14 cellular contexts compared by ENCODE assay signal in the genomic region with DNA sequence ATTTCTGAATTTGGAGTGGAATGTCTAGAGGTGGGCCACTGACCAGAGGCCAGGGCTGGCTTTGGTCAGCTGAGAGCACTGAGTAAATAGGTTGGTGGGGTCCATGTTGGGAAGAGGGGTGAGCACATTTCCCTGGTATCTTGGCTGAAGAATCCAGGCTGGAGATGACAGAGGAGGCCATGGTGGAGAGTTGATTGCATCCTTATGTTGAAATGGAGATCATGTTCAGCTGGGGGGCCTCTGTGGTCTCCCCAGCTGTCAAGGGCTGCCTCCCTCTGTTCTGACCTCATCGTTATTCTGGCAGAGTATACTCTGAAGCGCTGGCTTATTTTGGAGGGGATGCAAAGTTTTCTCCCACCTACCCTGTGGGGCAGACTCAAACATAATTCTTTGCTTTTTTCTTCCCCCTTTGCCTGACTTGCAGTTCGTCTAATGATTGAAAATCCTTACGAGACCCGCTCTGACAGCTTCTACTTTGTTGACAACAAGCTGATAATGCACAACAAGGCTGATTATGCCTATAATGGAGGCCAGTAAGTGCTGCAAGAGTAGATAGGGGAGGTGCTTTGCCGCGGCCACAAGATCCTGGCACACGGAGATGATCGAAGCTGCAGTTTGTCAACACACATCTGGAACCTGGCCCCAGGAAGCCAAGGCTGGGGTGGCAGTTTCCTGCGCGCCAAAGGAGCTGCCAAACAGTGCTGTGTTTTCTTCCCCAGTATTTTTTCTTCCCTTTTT. TPM values are rescaled to one million over a fixed set of nuclear protein-coding genes. Genes with fewer than 3 reads are reported as not detected.
DNase-seq lines count a peak whose midpoint lies in the region; ATAC-seq and TF ChIP-seq lines count a peak whose summit lies in the region.
"Had no signal": no experiment of that assay in that cellular context is flagged by ENCODE, and none has a peak within 500 bp of the region (broad histone marks: within the 10 kb centered on the region; RNA-seq: fewer than 3 reads in every experiment).

No MANE protein-coding gene starts in this region.

- H3K4me3 Mint-ChIP-seq in Calu3 (ENCODE audit: low read depth, unreplicated experiment) = peak overlapping the region; percentile 30
- H3K4me3 Mint-ChIP-seq in activated T-cell treated with anti-CD3 and anti-CD28 coated beads, Interleukin-2, amount 50 U/mL, for 24 hours = no peak overlapping the region
- H3K4me3 Mint-ChIP-seq: HFFc6; natural killer cell treated with Interleukin-12 subunit alpha and Interleukin-12 subunit beta and Interleukin-15 and Interleukin-18, amount 100 ng/mL, for 72 hours; stimulated activated naive CD8-positive, alpha-beta T cell treated with anti-CD3 and anti-CD28 coated beads, Interleukin-15, Interleukin-2, amounts not matched to agents 100 ng/mL and 50 ng/mL, for 24 hours; WTC11 had no signal

- DNase-seq in Calu3 (no peak), RWPE1 (ENCODE audit: low spot score) (no peak), fibroblast of peridontal ligament (ENCODE audit: extremely low read depth) (peak; percentile 89), gastrocnemius medialis (no peak), hypothalamus (lab: John Stamatoyannopoulos, UW) (no peak)
- no peak for DNase-seq in activated T-cell treated with anti-CD3 and anti-CD28 coated beads, Interleukin-2, amount 50 U/mL, for 24 hours
- DNase-seq: amniotic stem cell; effector CD8-positive, alpha-beta T cell had no signal

- BruUV-seq in Calu3 (replicated peaks; lab: Mats Ljungman, UMichigan) = no TSS peak

- H3K4me1 ChIP-seq in gastrocnemius medialis = peaks cover 8 to 24% of the 10 kb centered on the region in 2 donors
- H3K4me1 ChIP-seq: foreskin keratinocyte had no signal

- no peaks in the 10 kb centered on the region for H3K27me3 ChIP-seq in gastrocnemius medialis
- H3K27me3 ChIP-seq: foreskin keratinocyte had no signal

- H3K27ac Mint-ChIP-seq in Calu3 (ENCODE audit: unreplicated experiment) = peak overlapping the region; percentile 40
- no peak overlapping the region for H3K27ac Mint-ChIP-seq in activated T-cell treated with anti-CD3 and anti-CD28 coated beads, Interleukin-2, amount 50 U/mL, for 24 hours
- H3K27ac Mint-ChIP-seq: natural killer cell treated with Interleukin-12 subunit alpha and Interleukin-12 subunit beta and Interleukin-15 and Interleukin-18, amount 100 ng/mL, for 72 hours; WTC11 had no signal

- H3K27me3 Mint-ChIP-seq in Calu3 (ENCODE audit: unreplicated experiment) = no peaks in the 10 kb centered on the region
- no peaks in the 10 kb centered on the region for H3K27me3 Mint-ChIP-seq in activated T-cell treated with anti-CD3 and anti-CD28 coated beads, Interleukin-2, amount 50 U/mL, for 24 hours
- H3K27me3 Mint-ChIP-seq: natural killer cell treated with Interleukin-12 subunit alpha and Interleukin-12 subunit beta and Interleukin-15 and Interleukin-18, amount 100 ng/mL, for 72 hours; stimulated activated naive CD8-positive, alpha-beta T cell treated with anti-CD3 and anti-CD28 coated beads, Interleukin-15, Interleukin-2, amounts not matched to agents 100 ng/mL and 50 ng/mL, for 24 hours had no signal

- intact Hi-C loops in Calu3 (cut with micrococcal nuclease; ENCODE audit: unreplicated experiment) (no loop called here), gastrocnemius medialis (cut with DNase I; ENCODE audit: low total_unique reads) (loop anchor here (10.0 kb wide), 1 partner anchor 255 kb away; a partner anchor contains a TSS)

- POLR2A ChIA-PET in RWPE1 (lab: Yijun Ruan, JAX; ENCODE audit: low non-redundant PET) = no interaction called here

- TF ChIP-seq POLR2A in gastrocnemius medialis (IDR thresholded peaks at IDR 0.05) = no peak

- in situ Hi-C loops in gastrocnemius medialis (cut with MboI; ENCODE audit: low sequenced_read_pairs in 4 of 4) = loop anchor here (10.0 kb wide), 2 partner anchors 135 to 255 kb away; a partner anchor contains a TSS

- no peak for ATAC-seq in gastrocnemius medialis
- no peak for ATAC-seq in GM18873 (IDR thresholded peaks at IDR 0.05; ENCODE audit: low FRiP score, unreplicated experiment)
- ATAC-seq: natural killer cell treated with Interleukin-12 subunit alpha and Interleukin-12 subunit beta and Interleukin-15 and Interleukin-18, amount 100 ng/mL, for 72 hours; WTC11 had no signal

- H3K27ac ChIP-seq in RWPE1 (peak overlapping the region; percentile 46; the same call in 1 of the 2 replicates), gastrocnemius medialis (peak overlapping the region; percentile 87 to 95 (median 92))
- H3K27ac ChIP-seq: foreskin keratinocyte had no signal

- peaks cover 54% of the 10 kb centered on the region for H3K36me3 Mint-ChIP-seq in Calu3 (ENCODE audit: insufficient read depth, unreplicated experiment)
- peaks cover 97% of the 10 kb centered on the region for H3K36me3 Mint-ChIP-seq in activated T-cell treated with anti-CD3 and anti-CD28 coated beads, Interleukin-2, amount 50 U/mL, for 24 hours (ENCODE audit: low read depth)

- no peaks in the 10 kb centered on the region for H3K9me3 ChIP-seq in gastrocnemius medialis

- peaks cover 24% of the 10 kb centered on the region for H3K4me1 Mint-ChIP-seq in Calu3 (ENCODE audit: low read depth, unreplicated experiment)
- peaks cover 25% of the 10 kb centered on the region for H3K4me1 Mint-ChIP-seq in activated T-cell treated with anti-CD3 and anti-CD28 coated beads, Interleukin-2, amount 50 U/mL, for 24 hours (ENCODE audit: low read depth)

- CTCF ChIA-PET in Calu3 (lab: Charles Lee) (interaction anchor here (0.6 kb wide), 1 partner anchor 77 kb away, joined by 4 read pairs; no protein-coding TSS in a partner anchor), RWPE1 (lab: Yijun Ruan, JAX) (interaction anchor here (0.6 kb wide), 1 partner anchor 16 kb away, joined by 3 read pairs; no protein-coding TSS in a partner anchor)

- no peaks in the 10 kb centered on the region for H3K9me3 Mint-ChIP-seq in Calu3 (ENCODE audit: low read depth, unreplicated experiment)
- H3K9me3 Mint-ChIP-seq in activated T-cell treated with anti-CD3 and anti-CD28 coated beads, Interleukin-2, amount 50 U/mL, for 24 hours = no peaks in the 10 kb centered on the region
- H3K9me3 Mint-ChIP-seq: HFFc6; natural killer cell treated with Interleukin-12 subunit alpha and Interleukin-12 subunit beta and Interleukin-15 and Interleukin-18, amount 100 ng/mL, for 72 hours; stimulated activated naive CD8-positive, alpha-beta T cell treated with anti-CD3 and anti-CD28 coated beads, Interleukin-15, Interleukin-2, amounts not matched to agents 100 ng/mL and 50 ng/mL, for 24 hours; WTC11 had no signal

- TF ChIP-seq CTCF in Calu3 (IDR thresholded peaks at IDR 0.05; ENCODE audit: unreplicated experiment) = no peak
- TF ChIP-seq CTCF in RWPE1 (conservative IDR thresholded peaks at IDR 0.05; ENCODE audit: low read depth) = no peak
- TF ChIP-seq CTCF in gastrocnemius medialis (IDR thresholded peaks at IDR 0.05 in 4 of 5, conservative IDR thresholded peaks at IDR 0.05 in 1 of 5) = no peak

- no peak overlapping the region for H3K4me3 ChIP-seq in gastrocnemius medialis

- peaks cover 0 to 66% of the 10 kb centered on the region in 2 donors for H3K36me3 ChIP-seq in gastrocnemius medialis

RNA-seq across cellular contexts. Expression of a gene that starts 6.0 kb away (rescaled TPM):
- total RNA-seq in Calu3 (2022) (16.1 and 21.2 TPM in 2 replicates), gastrocnemius medialis (100 to 1,000 TPM; 166 to 224 (median 200) TPM)

RNA-seq across cellular contexts. Expression of a gene that starts 9.4 kb away (rescaled TPM):
- 31.6 and 33.5 TPM in 2 replicates for total RNA-seq in Calu3 (2022)
- 1 to 10 TPM; 4.7 to 8.7 (median 7.8) TPM for total RNA-seq in gastrocnemius medialis

RNA-seq across cellular contexts. Expression of a gene that starts 32.7 kb away (rescaled TPM):
- total RNA-seq in Calu3 (2022) = 268 and 290 TPM in 2 replicates
- total RNA-seq in gastrocnemius medialis = 10 to 100 TPM; 46.5 to 89.4 (median 60.1) TPM
